In genomic region chr7:158279539-158280466, GRCh38 we compare ENCODE assay signal across 1 cellular context.
TF ChIP-seq lines count a peak whose summit lies in the region.

No MANE protein-coding gene starts in this region.

TF ChIP-seq in SK-N-SH treated with all-trans-retinoic acid at 6 μM for 48 hours, 23 proteins besides CTCF, POLR2A, EP300 and RAD21 (continued from another document):
- no peak for TF ChIP-seq PATZ1 (CRISPR knock-in tag; IDR thresholded peaks at IDR 0.05; ENCODE audit: borderline replicate concordance)
- no peak for TF ChIP-seq SNAI2 (CRISPR knock-in tag; IDR thresholded peaks at IDR 0.05)
